In genomic region chr13:51245583-51245982, GRCh38 we compare ENCODE assay signal across 1 cellular context.
TF ChIP-seq lines count a peak whose summit lies in the region.

No MANE protein-coding gene starts in this region.

TF ChIP-seq in WTC11, 78 proteins besides CTCF, POLR2A, EP300 and RAD21:
- TF ChIP-seq MLX (CRISPR knock-in tag; IDR thresholded peaks at IDR 0.05) (no peak), IRF2 (CRISPR knock-in tag; IDR thresholded peaks at IDR 0.05; ENCODE audit: borderline replicate concordance, low read depth) (no peak), ZNF281 (CRISPR knock-in tag; IDR thresholded peaks at IDR 0.05) (no peak), ZNF219 (CRISPR knock-in tag; IDR thresholded peaks at IDR 0.05; ENCODE audit: borderline replicate concordance) (no peak), ZNF425 (CRISPR knock-in tag; conservative IDR thresholded peaks at IDR 0.05) (no peak), ATF1 (CRISPR knock-in tag; IDR thresholded peaks at IDR 0.05) (no peak), E2F1 (CRISPR knock-in tag; IDR thresholded peaks at IDR 0.05) (no peak), ATF6 (CRISPR knock-in tag; IDR thresholded peaks at IDR 0.05) (no peak), ZNF416 (CRISPR knock-in tag; IDR thresholded peaks at IDR 0.05) (no peak), FOXP1 (CRISPR knock-in tag; IDR thresholded peaks at IDR 0.05; ENCODE audit: borderline replicate concordance) (no peak), CDX4 (CRISPR knock-in tag; IDR thresholded peaks at IDR 0.05; ENCODE audit: borderline replicate concordance) (no peak), RELA (CRISPR knock-in tag; IDR thresholded peaks at IDR 0.05; ENCODE audit: borderline replicate concordance) (no peak), SMAD3 (CRISPR knock-in tag; IDR thresholded peaks at IDR 0.05; ENCODE audit: borderline replicate concordance) (no peak)
- TF ChIP-seq, protein P1, sequence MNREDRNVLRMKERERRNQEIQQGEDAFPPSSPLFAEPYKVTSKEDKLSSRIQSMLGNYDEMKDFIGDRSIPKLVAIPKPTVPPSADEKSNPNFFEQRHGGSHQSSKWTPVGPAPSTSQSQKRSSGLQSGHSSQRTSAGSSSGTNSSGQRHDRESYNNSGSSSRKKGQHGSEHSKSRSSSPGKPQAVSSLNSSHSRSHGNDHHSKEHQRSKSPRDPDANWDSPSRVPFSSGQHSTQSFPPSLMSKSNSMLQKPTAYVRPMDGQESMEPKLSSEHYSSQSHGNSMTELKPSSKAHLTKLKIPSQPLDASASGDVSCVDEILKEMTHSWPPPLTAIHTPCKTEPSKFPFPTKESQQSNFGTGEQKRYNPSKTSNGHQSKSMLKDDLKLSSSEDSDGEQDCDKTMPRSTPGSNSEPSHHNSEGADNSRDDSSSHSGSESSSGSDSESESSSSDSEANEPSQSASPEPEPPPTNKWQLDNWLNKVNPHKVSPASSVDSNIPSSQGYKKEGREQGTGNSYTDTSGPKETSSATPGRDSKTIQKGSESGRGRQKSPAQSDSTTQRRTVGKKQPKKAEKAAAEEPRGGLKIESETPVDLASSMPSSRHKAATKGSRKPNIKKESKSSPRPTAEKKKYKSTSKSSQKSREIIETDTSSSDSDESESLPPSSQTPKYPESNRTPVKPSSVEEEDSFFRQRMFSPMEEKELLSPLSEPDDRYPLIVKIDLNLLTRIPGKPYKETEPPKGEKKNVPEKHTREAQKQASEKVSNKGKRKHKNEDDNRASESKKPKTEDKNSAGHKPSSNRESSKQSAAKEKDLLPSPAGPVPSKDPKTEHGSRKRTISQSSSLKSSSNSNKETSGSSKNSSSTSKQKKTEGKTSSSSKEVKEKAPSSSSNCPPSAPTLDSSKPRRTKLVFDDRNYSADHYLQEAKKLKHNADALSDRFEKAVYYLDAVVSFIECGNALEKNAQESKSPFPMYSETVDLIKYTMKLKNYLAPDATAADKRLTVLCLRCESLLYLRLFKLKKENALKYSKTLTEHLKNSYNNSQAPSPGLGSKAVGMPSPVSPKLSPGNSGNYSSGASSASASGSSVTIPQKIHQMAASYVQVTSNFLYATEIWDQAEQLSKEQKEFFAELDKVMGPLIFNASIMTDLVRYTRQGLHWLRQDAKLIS (CRISPR knock-in tag; IDR thresholded peaks at IDR 0.05; ENCODE audit: borderline replicate concordance) = no peak
- TF ChIP-seq, protein P2, sequence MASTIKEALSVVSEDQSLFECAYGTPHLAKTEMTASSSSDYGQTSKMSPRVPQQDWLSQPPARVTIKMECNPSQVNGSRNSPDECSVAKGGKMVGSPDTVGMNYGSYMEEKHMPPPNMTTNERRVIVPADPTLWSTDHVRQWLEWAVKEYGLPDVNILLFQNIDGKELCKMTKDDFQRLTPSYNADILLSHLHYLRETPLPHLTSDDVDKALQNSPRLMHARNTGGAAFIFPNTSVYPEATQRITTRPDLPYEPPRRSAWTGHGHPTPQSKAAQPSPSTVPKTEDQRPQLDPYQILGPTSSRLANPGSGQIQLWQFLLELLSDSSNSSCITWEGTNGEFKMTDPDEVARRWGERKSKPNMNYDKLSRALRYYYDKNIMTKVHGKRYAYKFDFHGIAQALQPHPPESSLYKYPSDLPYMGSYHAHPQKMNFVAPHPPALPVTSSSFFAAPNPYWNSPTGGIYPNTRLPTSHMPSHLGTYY (CRISPR knock-in tag; IDR thresholded peaks at IDR 0.05) = no peak
- TF ChIP-seq, protein P3, sequence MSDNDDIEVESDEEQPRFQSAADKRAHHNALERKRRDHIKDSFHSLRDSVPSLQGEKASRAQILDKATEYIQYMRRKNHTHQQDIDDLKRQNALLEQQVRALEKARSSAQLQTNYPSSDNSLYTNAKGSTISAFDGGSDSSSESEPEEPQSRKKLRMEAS (CRISPR knock-in tag; IDR thresholded peaks at IDR 0.05) = no peak
